ENCODE assay signal across 11 cellular contexts in the genomic region with DNA sequence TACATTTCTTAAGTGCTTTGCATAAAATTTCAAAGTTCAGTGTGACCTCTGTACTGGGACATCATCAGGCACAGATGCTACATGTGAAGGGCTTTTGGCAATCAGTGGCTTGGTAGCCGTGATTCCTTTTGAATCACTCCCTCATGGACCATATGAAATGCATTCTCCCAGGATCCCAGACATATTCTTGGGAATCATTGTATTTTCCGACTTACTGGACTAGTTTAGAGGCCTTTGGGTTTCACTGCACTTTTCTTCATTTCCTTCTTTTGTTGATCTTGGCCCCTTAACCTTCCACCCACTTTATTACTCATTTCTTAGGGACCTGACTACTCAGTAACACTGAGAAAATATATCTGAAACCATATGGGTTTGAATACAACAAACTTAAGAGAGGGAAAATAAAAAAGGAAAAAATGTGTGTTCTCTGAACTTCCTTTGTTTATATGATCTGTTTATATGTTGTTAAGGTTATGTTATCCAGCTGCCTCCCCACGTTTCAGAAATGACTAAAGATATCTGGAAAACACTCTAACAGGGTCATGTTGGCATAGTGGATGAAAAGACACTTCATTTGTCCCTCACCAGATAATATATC. TPM values are rescaled to one million over a fixed set of nuclear protein-coding genes. Genes with fewer than 3 reads are reported as not detected.
DNase-seq lines count a peak whose midpoint lies in the region; ATAC-seq and TF ChIP-seq lines count a peak whose summit lies in the region.
"Had no signal": no experiment of that assay in that cellular context is flagged by ENCODE, and none has a peak within 500 bp of the region (broad histone marks: within the 10 kb centered on the region; RNA-seq: fewer than 3 reads in every experiment).

No MANE protein-coding gene starts in this region.

- H3K4me2 ChIP-seq in SK-N-SH, result peak overlapping the region; percentile 51; the same call in 1 of the 2 replicates

- H4K20me1 ChIP-seq in SK-N-SH (ENCODE audit: insufficient read depth), result no peaks in the 10 kb centered on the region; the same call in 1 of the 2 replicates

- H3K27ac ChIP-seq in SK-N-SH (ENCODE audit: low read depth in 2 of 2, low read length in 1 of 2) (peak overlapping the region; percentile 19 to 96; a peak in 3 of 4 replicates), rectal smooth muscle tissue (ENCODE audit: low read depth, low read length) (peak overlapping the region; percentile 54)

- peaks cover 32% of the 10 kb centered on the region; the same call in 1 of the 2 replicates for H3K79me2 ChIP-seq in SK-N-SH (ENCODE audit: insufficient read depth)

- ATAC-seq in HG02623 (IDR thresholded peaks at IDR 0.05; ENCODE audit: unreplicated experiment) (no peak), T-cell (replicated peaks in 1 of 4) (no peak)

- no peaks in the 10 kb centered on the region for H3K27me3 Mint-ChIP-seq in T-cell

- no peaks in the 10 kb centered on the region for H3K9me2 ChIP-seq in SK-N-SH

- H3K27me3 ChIP-seq in BJ (ENCODE audit: control insufficient read depth, insufficient read depth, low read length) (no peaks in the 10 kb centered on the region), SK-N-SH (ENCODE audit: insufficient read depth) (no peaks in the 10 kb centered on the region), rectal smooth muscle tissue (ENCODE audit: control insufficient read depth, insufficient read depth, low read length) (no peaks in the 10 kb centered on the region)

- POLR2A ChIA-PET in BJ (lab: Charles Lee), result no interaction called here
- POLR2A ChIA-PET in SK-N-SH (lab: Yijun Ruan, JAX), result no interaction called here
- POLR2A ChIA-PET in T-cell (lab: Charles Lee), result no interaction called here

- no peak overlapping the region for H3K4me3 ChIP-seq in BJ (ENCODE audit: low read depth, low read length)
- H3K4me3 ChIP-seq in SK-N-SH (ENCODE audit: low read depth in 2 of 2, low read length in 1 of 2), result no peak overlapping the region
- no peak overlapping the region for H3K4me3 ChIP-seq in rectal smooth muscle tissue (ENCODE audit: low read length)

- TF ChIP-seq EP300 in SK-N-SH (IDR thresholded peaks at IDR 0.05; ENCODE audit: borderline replicate concordance in 1 of 2, low read depth in 1 of 2, low read length in 1 of 2), result 0 out of 4 replicates have a peak, but pooled peaks of 1 of the 2 experiments have one; percentile 11

- H3K36me3 ChIP-seq in BJ (ENCODE audit: control insufficient read depth, insufficient read depth, low read length), result no peaks in the 10 kb centered on the region
- H3K36me3 ChIP-seq in SK-N-SH (replicated peaks in 1 of 2; ENCODE audit: control insufficient read depth in 1 of 2, insufficient read depth in 2 of 2, low read length in 1 of 2), result peaks cover 21 to 23% of the 10 kb centered on the region in 2 experiments
- H3K36me3 ChIP-seq in rectal smooth muscle tissue (ENCODE audit: control insufficient read depth, insufficient read depth, low read length), result peaks cover 2% of the 10 kb centered on the region

- DNase-seq in BJ (ENCODE audit: low read depth), result peak; percentile 85
- no peak for DNase-seq in SK-N-SH
- peak; percentile 53 for DNase-seq in fibroblast of the conjunctiva (ENCODE audit: low read depth)
- no peak for DNase-seq in globus pallidus (ENCODE audit: low spot score)
- DNase-seq in central memory CD4-positive, alpha-beta T cell, result no peak
- DNase-seq in T-cell, result no peak
- DNase-seq: endodermal cell, NCI-H2081 treated with DMSO at 0.1 percent for 48 hours, T-helper 1 cell had no signal

- peak overlapping the region in 1 of 3 donors; percentile 5 for H3K4me3 Mint-ChIP-seq in T-cell
- H3K4me3 Mint-ChIP-seq: endodermal cell had no signal

- H3K9me3 Mint-ChIP-seq in T-cell, result no peaks in the 10 kb centered on the region
- H3K9me3 Mint-ChIP-seq: endodermal cell had no signal

- H3K27ac Mint-ChIP-seq in T-cell, result peak overlapping the region in 1 of 2 donors; percentile 12
- H3K27ac Mint-ChIP-seq: endodermal cell had no signal

- H3K4me1 ChIP-seq in SK-N-SH (ENCODE audit: control insufficient read depth in 1 of 2, insufficient read depth in 2 of 2, low read depth in 1 of 2, low read length in 1 of 2) (peaks cover 16 to 38% of the 10 kb centered on the region in 2 experiments), rectal smooth muscle tissue (ENCODE audit: control insufficient read depth, insufficient read depth, low read length) (peaks cover 11% of the 10 kb centered on the region)

- peaks cover 40 to 47% (median 45%) of the 10 kb centered on the region in 3 donors for H3K4me1 Mint-ChIP-seq in T-cell

- 40% methylated on average over 3 of the region's 3 CpGs for WGBS in SK-N-SH (ENCODE audit: low lambda C conversion rate)

- no peak overlapping the region for H2AFZ ChIP-seq in SK-N-SH (ENCODE audit: low read depth)

- peaks cover 22% of the 10 kb centered on the region for H3K36me3 Mint-ChIP-seq in T-cell

- TF ChIP-seq CTCF in BJ (IDR thresholded peaks at IDR 0.05; ENCODE audit: insufficient read depth, low read depth, low read length) (no peak), SK-N-SH (IDR thresholded peaks at IDR 0.05) (no peak)

- peaks cover 61% of the 10 kb centered on the region for H3F3A ChIP-seq in SK-N-SH (replicated peaks; ENCODE audit: insufficient read depth)

- CTCF ChIA-PET in BJ (lab: Yijun Ruan, JAX), result interaction anchor here (1.4 kb wide), 1 partner anchor 87 kb away, joined by 4 read pairs; no protein-coding TSS in a partner anchor
- CTCF ChIA-PET in SK-N-SH (lab: Yijun Ruan, JAX), result interaction anchor here (1.4 kb wide), 1 partner anchor 88 kb away, joined by 4 read pairs; no protein-coding TSS in a partner anchor
- CTCF ChIA-PET in T-cell (lab: Charles Lee), result no interaction called here

- no peak for TF ChIP-seq RAD21 in SK-N-SH (IDR thresholded peaks at IDR 0.05; ENCODE audit: low read length)

- peak overlapping the region; percentile 48; the same call in 1 of the 2 replicates for H3K9ac ChIP-seq in SK-N-SH
- H3K9ac ChIP-seq in rectal smooth muscle tissue (ENCODE audit: low read length), result no peak overlapping the region

- no peaks in the 10 kb centered on the region for H3K9me3 ChIP-seq in SK-N-SH

TF ChIP-seq in SK-N-SH, 30 proteins besides CTCF, POLR2A, EP300 and RAD21 (continues in another document):
- TF ChIP-seq, protein P1, sequence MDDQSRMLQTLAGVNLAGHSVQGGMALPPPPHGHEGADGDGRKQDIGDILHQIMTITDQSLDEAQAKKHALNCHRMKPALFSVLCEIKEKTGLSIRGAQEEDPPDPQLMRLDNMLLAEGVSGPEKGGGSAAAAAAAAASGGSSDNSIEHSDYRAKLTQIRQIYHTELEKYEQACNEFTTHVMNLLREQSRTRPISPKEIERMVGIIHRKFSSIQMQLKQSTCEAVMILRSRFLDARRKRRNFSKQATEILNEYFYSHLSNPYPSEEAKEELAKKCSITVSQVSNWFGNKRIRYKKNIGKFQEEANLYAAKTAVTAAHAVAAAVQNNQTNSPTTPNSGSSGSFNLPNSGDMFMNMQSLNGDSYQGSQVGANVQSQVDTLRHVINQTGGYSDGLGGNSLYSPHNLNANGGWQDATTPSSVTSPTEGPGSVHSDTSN (IDR thresholded peaks at IDR 0.05), result peak; percentile 44
- TF ChIP-seq MEF2A (IDR thresholded peaks at IDR 0.05; ENCODE audit: borderline replicate concordance, low read depth), result no peak
- TF ChIP-seq, protein P2, sequence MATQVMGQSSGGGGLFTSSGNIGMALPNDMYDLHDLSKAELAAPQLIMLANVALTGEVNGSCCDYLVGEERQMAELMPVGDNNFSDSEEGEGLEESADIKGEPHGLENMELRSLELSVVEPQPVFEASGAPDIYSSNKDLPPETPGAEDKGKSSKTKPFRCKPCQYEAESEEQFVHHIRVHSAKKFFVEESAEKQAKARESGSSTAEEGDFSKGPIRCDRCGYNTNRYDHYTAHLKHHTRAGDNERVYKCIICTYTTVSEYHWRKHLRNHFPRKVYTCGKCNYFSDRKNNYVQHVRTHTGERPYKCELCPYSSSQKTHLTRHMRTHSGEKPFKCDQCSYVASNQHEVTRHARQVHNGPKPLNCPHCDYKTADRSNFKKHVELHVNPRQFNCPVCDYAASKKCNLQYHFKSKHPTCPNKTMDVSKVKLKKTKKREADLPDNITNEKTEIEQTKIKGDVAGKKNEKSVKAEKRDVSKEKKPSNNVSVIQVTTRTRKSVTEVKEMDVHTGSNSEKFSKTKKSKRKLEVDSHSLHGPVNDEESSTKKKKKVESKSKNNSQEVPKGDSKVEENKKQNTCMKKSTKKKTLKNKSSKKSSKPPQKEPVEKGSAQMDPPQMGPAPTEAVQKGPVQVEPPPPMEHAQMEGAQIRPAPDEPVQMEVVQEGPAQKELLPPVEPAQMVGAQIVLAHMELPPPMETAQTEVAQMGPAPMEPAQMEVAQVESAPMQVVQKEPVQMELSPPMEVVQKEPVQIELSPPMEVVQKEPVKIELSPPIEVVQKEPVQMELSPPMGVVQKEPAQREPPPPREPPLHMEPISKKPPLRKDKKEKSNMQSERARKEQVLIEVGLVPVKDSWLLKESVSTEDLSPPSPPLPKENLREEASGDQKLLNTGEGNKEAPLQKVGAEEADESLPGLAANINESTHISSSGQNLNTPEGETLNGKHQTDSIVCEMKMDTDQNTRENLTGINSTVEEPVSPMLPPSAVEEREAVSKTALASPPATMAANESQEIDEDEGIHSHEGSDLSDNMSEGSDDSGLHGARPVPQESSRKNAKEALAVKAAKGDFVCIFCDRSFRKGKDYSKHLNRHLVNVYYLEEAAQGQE (IDR thresholded peaks at IDR 0.05; ENCODE audit: low read depth, low read length), result no peak
- TF ChIP-seq EZH2phosphoT487 (IDR thresholded peaks at IDR 0.05; ENCODE audit: borderline replicate concordance, low read depth), result no peak
- TF ChIP-seq, protein P3, sequence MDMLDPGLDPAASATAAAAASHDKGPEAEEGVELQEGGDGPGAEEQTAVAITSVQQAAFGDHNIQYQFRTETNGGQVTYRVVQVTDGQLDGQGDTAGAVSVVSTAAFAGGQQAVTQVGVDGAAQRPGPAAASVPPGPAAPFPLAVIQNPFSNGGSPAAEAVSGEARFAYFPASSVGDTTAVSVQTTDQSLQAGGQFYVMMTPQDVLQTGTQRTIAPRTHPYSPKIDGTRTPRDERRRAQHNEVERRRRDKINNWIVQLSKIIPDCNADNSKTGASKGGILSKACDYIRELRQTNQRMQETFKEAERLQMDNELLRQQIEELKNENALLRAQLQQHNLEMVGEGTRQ (IDR thresholded peaks at IDR 0.05; ENCODE audit: borderline replicate concordance, low read depth, low read length), result no peak
- TF ChIP-seq SIN3A (IDR thresholded peaks at IDR 0.05; ENCODE audit: borderline replicate concordance, low read depth, low read length), result no peak

RNA-seq across cellular contexts. Expression of a gene that starts 35.1 kb away (rescaled TPM):
- polyA plus RNA-seq in BJ (2011; rRNA removed) (31.0 and 40.1 TPM in 2 replicates), SK-N-SH (2012; rRNA removed) (27.7 and 34.3 TPM in 2 replicates)
- polyA minus RNA-seq in BJ (2011; rRNA and poly(A)+ RNA removed), result 34.6 and 48.6 TPM in 2 replicates
- 29.7 and 31.3 TPM in 2 replicates for polyA plus RNA-seq in SK-N-SH (2012; cell fraction: cytosol; rRNA removed)
- polyA plus RNA-seq in SK-N-SH (2012; cell fraction: nucleus; rRNA removed), result 45.7 and 55.6 TPM in 2 replicates
- 10 to 100 TPM; 34.2 to 48.3 (median 42.0) TPM for total RNA-seq in T-cell

RNA-seq across cellular contexts. Expression of a gene that starts 35.9 kb away (rescaled TPM):
- polyA plus RNA-seq in BJ (2011; rRNA removed), result 40.7 and 49.1 TPM in 2 replicates
- 70.1 and 89.8 TPM in 2 replicates for polyA minus RNA-seq in BJ (2011; rRNA and poly(A)+ RNA removed)
- polyA plus RNA-seq in SK-N-SH (2012; rRNA removed), result 9.0 and 13.0 TPM in 2 replicates
- 7.0 and 8.7 TPM in 2 replicates for polyA plus RNA-seq in SK-N-SH (2012; cell fraction: cytosol; rRNA removed)
- 19.6 and 31.0 TPM in 2 replicates for polyA plus RNA-seq in SK-N-SH (2012; cell fraction: nucleus; rRNA removed)
- 10 to 100 TPM in 3 of 5 donors, 1 to 10 TPM in 2; 9.4 to 17.7 (median 10.9) TPM for total RNA-seq in T-cell

Comparison
In these comparisons a context has a peak if more than half of its experiments do, and no peak if none do; other contexts are left out.
1. DNase-seq: peak in BJ (single experiment) and fibroblast of the conjunctiva (single experiment); none in SK-N-SH (single experiment), globus pallidus (single experiment), central memory CD4-positive, alpha-beta T cell (single experiment) and T-cell (0 of 34).
2. CTCF ChIA-PET loops: an anchor here in BJ (1.4 kb wide) and SK-N-SH (1.4 kb wide); none called in T-cell.